Comparison of ENCODE assay signal across 24 cellular contexts in genomic region chrX:144334577-144334976, GRCh38.
DNase-seq lines count a peak whose midpoint lies in the region; ATAC-seq and TF ChIP-seq lines count a peak whose summit lies in the region.
"Had no signal": no experiment of that assay in that cellular context is flagged by ENCODE, and none has a peak within 500 bp of the region (broad histone marks: within the 10 kb centered on the region; RNA-seq: fewer than 3 reads in every experiment).

No MANE protein-coding gene starts in this region.

- H3K79me2 ChIP-seq in H9 (ENCODE audit: insufficient read depth, low read length) (no peaks in the 10 kb centered on the region), PC-3 (ENCODE audit: low read length) (no peaks in the 10 kb centered on the region), hepatocyte (no peaks in the 10 kb centered on the region)

- H3F3A ChIP-seq in PC-3 (ENCODE audit: low read length, unreplicated experiment) = no peaks in the 10 kb centered on the region

- intact Hi-C loops in PC-3 (cut with micrococcal nuclease) = no loop called here
- intact Hi-C loops in activated T-helper 1 cell treated with anti-CD3 and anti-CD28 coated beads, Interleukin-12 subunit alpha, Interleukin-12 subunit beta, Interleukin-2, Interleukin-4 antibody, amounts not matched to agents 30 ng/mL and 10 ng/mL and 1 ng/mL, durations not matched to agents 14 hours and 24 hours and 36 hours (cut with micrococcal nuclease) = no loop called here

- H3T11ph ChIP-seq in H9 (ENCODE audit: low read length) = no peak overlapping the region

- H3K4me3 Mint-ChIP-seq in H9 = no peak overlapping the region
- no peak overlapping the region for H3K4me3 Mint-ChIP-seq in activated T-helper 1 cell treated with anti-CD3 and anti-CD28 coated beads, Interleukin-12 subunit alpha, Interleukin-12 subunit beta, Interleukin-2, Interleukin-4 antibody, amounts not matched to agents 30 ng/mL and 10 ng/mL and 1 ng/mL, durations not matched to agents 14 hours and 24 hours and 36 hours
- no peak overlapping the region for H3K4me3 Mint-ChIP-seq in activated naive CD8-positive, alpha-beta T cell treated with anti-CD3 and anti-CD28 coated beads, Interleukin-2, amount 50 U/mL, for 24 hours
- H3K4me3 Mint-ChIP-seq: activated naive CD8-positive, alpha-beta T cell treated with anti-CD3 and anti-CD28 coated beads, Interleukin-2, amount 10 ng/mL, durations not matched to agents 7 days and 5 days; CD8-positive, alpha-beta T cell; natural killer cell treated with Interleukin-12 subunit alpha and Interleukin-12 subunit beta and Interleukin-15 and Interleukin-18, amount 100 ng/mL, for 72 hours had no signal

- no peak overlapping the region for H3K18ac ChIP-seq in H9 (ENCODE audit: insufficient read length, low read depth, low read length)

- H3K36me3 ChIP-seq in PC-3 (ENCODE audit: low read depth, low read length) (no peaks in the 10 kb centered on the region), hepatocyte (replicated peaks; ENCODE audit: insufficient read depth, low read depth) (no peaks in the 10 kb centered on the region)
- H3K36me3 ChIP-seq: HAP-1, prostate gland, tibial artery had no signal

- no peak overlapping the region for H2AK5ac ChIP-seq in H9 (ENCODE audit: insufficient read length, low read length)

- POLR2A ChIA-PET in PC-3 (lab: Charles Lee; ENCODE audit: unreplicated experiment) = no interaction called here

- H3K27me3 Mint-ChIP-seq in H9 (ENCODE audit: low read depth) = no peaks in the 10 kb centered on the region; the same call in 1 of the 2 replicates
- no peaks in the 10 kb centered on the region for H3K27me3 Mint-ChIP-seq in activated T-helper 1 cell treated with anti-CD3 and anti-CD28 coated beads, Interleukin-12 subunit alpha, Interleukin-12 subunit beta, Interleukin-2, Interleukin-4 antibody, amounts not matched to agents 30 ng/mL and 10 ng/mL and 1 ng/mL, durations not matched to agents 14 hours and 24 hours and 36 hours (ENCODE audit: insufficient read depth)
- no peaks in the 10 kb centered on the region for H3K27me3 Mint-ChIP-seq in activated naive CD8-positive, alpha-beta T cell treated with anti-CD3 and anti-CD28 coated beads, Interleukin-2, amount 50 U/mL, for 24 hours
- H3K27me3 Mint-ChIP-seq: activated naive CD8-positive, alpha-beta T cell treated with anti-CD3 and anti-CD28 coated beads, Interleukin-2, amount 10 ng/mL, durations not matched to agents 7 days and 5 days; natural killer cell treated with Interleukin-12 subunit alpha and Interleukin-12 subunit beta and Interleukin-15 and Interleukin-18, amount 100 ng/mL, for 72 hours had no signal

- H3K4me2 ChIP-seq in H9 (ENCODE audit: insufficient read depth, insufficient read length, low read length) = no peak overlapping the region
- H3K4me2 ChIP-seq in PC-3 (ENCODE audit: low read length) = no peak overlapping the region
- no peak overlapping the region for H3K4me2 ChIP-seq in hepatocyte

- H3K27ac ChIP-seq in H9 (ENCODE audit: insufficient read length, low read depth, low read length) = no peak overlapping the region
- no peak overlapping the region for H3K27ac ChIP-seq in PC-3 (ENCODE audit: low read length)
- no peak overlapping the region for H3K27ac ChIP-seq in hepatocyte
- H3K27ac ChIP-seq: body of pancreas, prostate gland, RWPE1, tibial artery had no signal

- H3K9me3 Mint-ChIP-seq in H9 = peaks cover 68 to 75% of the 10 kb centered on the region in 2 experiments
- H3K9me3 Mint-ChIP-seq in activated T-helper 1 cell treated with anti-CD3 and anti-CD28 coated beads, Interleukin-12 subunit alpha, Interleukin-12 subunit beta, Interleukin-2, Interleukin-4 antibody, amounts not matched to agents 30 ng/mL and 10 ng/mL and 1 ng/mL, durations not matched to agents 14 hours and 24 hours and 36 hours = peaks cover 4% of the 10 kb centered on the region
- peaks cover 8% of the 10 kb centered on the region for H3K9me3 Mint-ChIP-seq in activated naive CD8-positive, alpha-beta T cell treated with anti-CD3 and anti-CD28 coated beads, Interleukin-2, amount 50 U/mL, for 24 hours
- H3K9me3 Mint-ChIP-seq: activated naive CD8-positive, alpha-beta T cell treated with anti-CD3 and anti-CD28 coated beads, Interleukin-2, amount 10 ng/mL, durations not matched to agents 7 days and 5 days; activated T-helper 2 cell treated with anti-CD3 and anti-CD28 coated beads, Interferon-gamma antibody, Interleukin-2, Interleukin-4, amounts not matched to agents 10 μg/mL and 5 μg/mL and 100 μg/mL, durations not matched to agents 14 hours and 24 hours and 36 hours; CD8-positive, alpha-beta T cell had no signal

- H3K4me1 Mint-ChIP-seq in H9 = 0 out of 4 replicates have a peak, but pooled peaks cover 0 to 2% of the 10 kb centered on the region in 2 experiments
- H3K4me1 Mint-ChIP-seq in activated T-helper 1 cell treated with anti-CD3 and anti-CD28 coated beads, Interleukin-12 subunit alpha, Interleukin-12 subunit beta, Interleukin-2, Interleukin-4 antibody, amounts not matched to agents 30 ng/mL and 10 ng/mL and 1 ng/mL, durations not matched to agents 14 hours and 24 hours and 36 hours (ENCODE audit: low read depth) = no peaks in the 10 kb centered on the region
- no peaks in the 10 kb centered on the region for H3K4me1 Mint-ChIP-seq in activated naive CD8-positive, alpha-beta T cell treated with anti-CD3 and anti-CD28 coated beads, Interleukin-2, amount 50 U/mL, for 24 hours
- H3K4me1 Mint-ChIP-seq: activated naive CD8-positive, alpha-beta T cell treated with anti-CD3 and anti-CD28 coated beads, Interleukin-2, amount 10 ng/mL, durations not matched to agents 7 days and 5 days had no signal

- no peaks in the 10 kb centered on the region for H3K9me2 ChIP-seq in PC-3 (replicated peaks; ENCODE audit: low read length)
- H3K9me2 ChIP-seq in hepatocyte (replicated peaks; ENCODE audit: insufficient read depth) = no peaks in the 10 kb centered on the region

- no peak overlapping the region for H4K91ac ChIP-seq in H9 (ENCODE audit: insufficient read length, low read depth, low read length)

- H3K79me1 ChIP-seq in H9 (ENCODE audit: insufficient read depth, low read depth, low read length, poor library complexity, severe bottlenecking) = no peaks in the 10 kb centered on the region

- H2BK5ac ChIP-seq in H9 (ENCODE audit: insufficient read length, low read length) = no peak overlapping the region

- no peaks in the 10 kb centered on the region for H3K4me1 ChIP-seq in H9 (ENCODE audit: insufficient read depth, low read length)
- H3K4me1 ChIP-seq in PC-3 (ENCODE audit: insufficient read depth, low read length) = 0 out of 2 replicates have a peak, but pooled peaks cover 6% of the 10 kb centered on the region
- H3K4me1 ChIP-seq in hepatocyte (ENCODE audit: insufficient read depth) = no peaks in the 10 kb centered on the region
- H3K4me1 ChIP-seq: body of pancreas, HAP-1, prostate gland, tibial artery had no signal

- H3K23me2 ChIP-seq in H9 (ENCODE audit: insufficient read length, low read depth, low read length, poor library complexity, severe bottlenecking) = no peaks in the 10 kb centered on the region

- H3K27me3 ChIP-seq in H9 (ENCODE audit: insufficient read depth, low read length) = no peaks in the 10 kb centered on the region
- H3K27me3 ChIP-seq in PC-3 (ENCODE audit: low read length) = no peaks in the 10 kb centered on the region
- H3K27me3 ChIP-seq in hepatocyte = no peaks in the 10 kb centered on the region
- H3K27me3 ChIP-seq: body of pancreas, tibial artery had no signal

- no TSS peak for BruUV-seq in PC-3 (replicated peaks; lab: Mats Ljungman, UMichigan)

- no peak overlapping the region for H3K27ac Mint-ChIP-seq in H9
- H3K27ac Mint-ChIP-seq in activated T-helper 1 cell treated with anti-CD3 and anti-CD28 coated beads, Interleukin-12 subunit alpha, Interleukin-12 subunit beta, Interleukin-2, Interleukin-4 antibody, amounts not matched to agents 30 ng/mL and 10 ng/mL and 1 ng/mL, durations not matched to agents 14 hours and 24 hours and 36 hours = no peak overlapping the region
- H3K27ac Mint-ChIP-seq in activated naive CD8-positive, alpha-beta T cell treated with anti-CD3 and anti-CD28 coated beads, Interleukin-2, amount 50 U/mL, for 24 hours = no peak overlapping the region
- H3K27ac Mint-ChIP-seq: activated naive CD8-positive, alpha-beta T cell treated with anti-CD3 and anti-CD28 coated beads, Interleukin-2, amount 10 ng/mL, durations not matched to agents 7 days and 5 days; activated T-helper 2 cell treated with anti-CD3 and anti-CD28 coated beads, Interferon-gamma antibody, Interleukin-2, Interleukin-4, amounts not matched to agents 10 μg/mL and 5 μg/mL and 100 μg/mL, durations not matched to agents 14 hours and 24 hours and 36 hours; CD8-positive, alpha-beta T cell; natural killer cell treated with Interleukin-12 subunit alpha and Interleukin-12 subunit beta and Interleukin-15 and Interleukin-18, amount 100 ng/mL, for 72 hours had no signal

- H3K4me3 ChIP-seq in PC-3 (ENCODE audit: low read length) (no peak overlapping the region), hepatocyte (no peak overlapping the region)
- H3K4me3 ChIP-seq: body of pancreas, HAP-1, prostate gland, tibial artery had no signal

- H3K9ac ChIP-seq in H9 (ENCODE audit: extremely low read depth, insufficient read length, low read length) (no peak overlapping the region), PC-3 (ENCODE audit: low read length) (no peak overlapping the region)

- H2BK20ac ChIP-seq in H9 (ENCODE audit: low read depth, low read length, poor library complexity, severe bottlenecking) = no peak overlapping the region

- H3K36me3 Mint-ChIP-seq in H9 (ENCODE audit: insufficient read depth in 1 of 3, low read depth in 3 of 3) = peaks cover 0 to 5% (median 5%) of the 10 kb centered on the region in 3 experiments; a peak in 5 of 7 replicates
- no peaks in the 10 kb centered on the region for H3K36me3 Mint-ChIP-seq in activated T-helper 1 cell treated with anti-CD3 and anti-CD28 coated beads, Interleukin-12 subunit alpha, Interleukin-12 subunit beta, Interleukin-2, Interleukin-4 antibody, amounts not matched to agents 30 ng/mL and 10 ng/mL and 1 ng/mL, durations not matched to agents 14 hours and 24 hours and 36 hours (ENCODE audit: low read depth)
- no peaks in the 10 kb centered on the region for H3K36me3 Mint-ChIP-seq in activated naive CD8-positive, alpha-beta T cell treated with anti-CD3 and anti-CD28 coated beads, Interleukin-2, amount 50 U/mL, for 24 hours (ENCODE audit: low read depth)
- H3K36me3 Mint-ChIP-seq: activated naive CD8-positive, alpha-beta T cell treated with anti-CD3 and anti-CD28 coated beads, Interleukin-2, amount 10 ng/mL, durations not matched to agents 7 days and 5 days; CD8-positive, alpha-beta T cell had no signal

- H4K8ac ChIP-seq in H9 (replicated peaks; ENCODE audit: insufficient read length, low read depth, low read length) = no peak overlapping the region

- no peak overlapping the region for H2BK15ac ChIP-seq in H9 (ENCODE audit: low read depth, low read length)

- CTCF ChIA-PET in PC-3 (lab: Charles Lee) = no interaction called here

- H3K23ac ChIP-seq in H9 (ENCODE audit: insufficient read length, low read depth, low read length) = no peak overlapping the region

- H4K5ac ChIP-seq in H9 (ENCODE audit: insufficient read length, low read depth, low read length) = no peak overlapping the region

- no peak overlapping the region for H2BK12ac ChIP-seq in H9 (ENCODE audit: insufficient read length, low read depth, low read length)

- no peak overlapping the region for H3K14ac ChIP-seq in H9 (ENCODE audit: insufficient read depth, low read length)

- H4K20me1 ChIP-seq in H9 (ENCODE audit: control insufficient read depth, insufficient read depth, insufficient read length) = no peaks in the 10 kb centered on the region
- H4K20me1 ChIP-seq in PC-3 (ENCODE audit: low read length) = no peaks in the 10 kb centered on the region
- no peaks in the 10 kb centered on the region for H4K20me1 ChIP-seq in hepatocyte (ENCODE audit: insufficient read depth, poor library complexity, severe bottlenecking)

- no peak for ATAC-seq in PC-3
- ATAC-seq in activated naive CD8-positive, alpha-beta T cell treated with anti-CD3 and anti-CD28 coated beads, Interleukin-2, amount 50 U/mL, for 24 hours = no peak
- ATAC-seq: body of pancreas; CD8-positive, alpha-beta T cell; natural killer cell treated with Interleukin-12 subunit alpha and Interleukin-12 subunit beta and Interleukin-15 and Interleukin-18, amount 100 ng/mL, for 72 hours had no signal

- no CpG with 5 or more reads among the region's 13 CpGs for WGBS in H9 (ENCODE audit: extremely low coverage, insufficient read length, low lambda C conversion rate)
- 73% methylated on average over 13 of the region's 13 CpGs for WGBS in hepatocyte (ENCODE audit: low lambda C conversion rate, missing lambda C conversion rate)

- no peak overlapping the region for H3K4ac ChIP-seq in H9 (ENCODE audit: low read depth, low read length)

- H3K56ac ChIP-seq in H9 (ENCODE audit: insufficient read length, low read depth, low read length) = no peak overlapping the region

- H2BK120ac ChIP-seq in H9 (ENCODE audit: low read depth, low read length, poor library complexity, severe bottlenecking) = no peak overlapping the region

- H2AFZ ChIP-seq in H9 (ENCODE audit: low read length) (no peak overlapping the region), PC-3 (ENCODE audit: low read length) (no peak overlapping the region), hepatocyte (no peak overlapping the region)

- TF ChIP-seq CTCF in H9 (conservative IDR thresholded peaks at IDR 0.05) (peak; percentile 59; the same call in 2 of the 3 replicates), PC-3 (conservative IDR thresholded peaks at IDR 0.05; ENCODE audit: low read depth, low read length) (peak; percentile 56), hepatocyte (IDR thresholded peaks at IDR 0.05; ENCODE audit: poor library complexity) (peak; percentile 4)

- H3K9me3 ChIP-seq in H9 (ENCODE audit: control insufficient read depth, low read depth, low read length) (peaks cover 29% of the 10 kb centered on the region), PC-3 (ENCODE audit: low read length) (no peaks in the 10 kb centered on the region), hepatocyte (ENCODE audit: low read depth) (no peaks in the 10 kb centered on the region)
- H3K9me3 ChIP-seq: body of pancreas, HAP-1, prostate gland, tibial artery had no signal

- DNase-seq in DMS 273 (lab: John Stamatoyannopoulos, UW; ENCODE audit: unreplicated experiment) = peak; percentile 62
- DNase-seq in H9 = peak; percentile 42
- peak; percentile 34 for DNase-seq in PC-3
- no peak for DNase-seq in hepatocyte (ENCODE audit: low spot score)
- no peak for DNase-seq in LoVo (ENCODE audit: low spot score)
- no peak for DNase-seq in activated T-helper 1 cell treated with anti-CD3 and anti-CD28 coated beads, Interleukin-12 subunit alpha, Interleukin-12 subunit beta, Interleukin-2, Interleukin-4 antibody, amounts not matched to agents 30 ng/mL and 10 ng/mL and 1 ng/mL, durations not matched to agents 14 hours and 24 hours and 36 hours (ENCODE audit: low spot score)
- no peak for DNase-seq in activated naive CD8-positive, alpha-beta T cell treated with anti-CD3 and anti-CD28 coated beads, Interleukin-2, amount 50 U/mL, for 24 hours
- DNase-seq: activated CD4-positive, alpha-beta T cell treated with anti-CD3 and anti-CD28 coated beads for 1 hour; activated naive CD8-positive, alpha-beta T cell treated with anti-CD3 and anti-CD28 coated beads, Interleukin-2, amount 10 ng/mL, durations not matched to agents 7 days and 5 days; body of pancreas; CD8-positive, alpha-beta T cell; DMS79; glutamatergic neuron; NCI-H1417; NCI-H2171 treated with DMSO at 0.1 percent for 48 hours; NCI-H774; stimulated activated CD4-positive, alpha-beta T cell treated with anti-CD3 and anti-CD28 coated beads, Interleukin-1b, Interleukin-23, amount 100 ng/mL, for 48 hours; stimulated activated naive CD4-positive, alpha-beta T cell treated with Interleukin-2 at 50 U/mL for 16 hours; tibial artery had no signal

Comparison
In these comparisons a context has a peak if more than half of its experiments do, and no peak if none do; other contexts are left out.
1. DNase-seq: peak in DMS 273 (single experiment), H9 (single experiment) and PC-3 (single experiment); none in hepatocyte (single experiment), LoVo (single experiment), activated T-helper 1 cell treated with anti-CD3 and anti-CD28 coated beads, Interleukin-12 subunit alpha, Interleukin-12 subunit beta, Interleukin-2, Interleukin-4 antibody, amounts not matched to agents 30 ng/mL and 10 ng/mL and 1 ng/mL, durations not matched to agents 14 hours and 24 hours and 36 hours (single experiment) and activated naive CD8-positive, alpha-beta T cell treated with anti-CD3 and anti-CD28 coated beads, Interleukin-2, amount 50 U/mL, for 24 hours (single experiment).
2. CTCF ChIP-seq: peak in every context shown above with its lines; median percentile 59 in H9; 56 in PC-3; 4 in hepatocyte.